In genomic region chrX:34943235-34943634, GRCh38 we compare ENCODE assay signal across 38 cellular contexts. TPM values are rescaled to one million over a fixed set of nuclear protein-coding genes. Genes with fewer than 3 reads are reported as not detected.
"Had no signal": no experiment of that assay in that cellular context is flagged by ENCODE, and none has a peak within 500 bp of the region (broad histone marks: within the 10 kb centered on the region; RNA-seq: fewer than 3 reads in every experiment).

No MANE protein-coding gene starts in this region.

- DNase-seq: Karpas-422, Kasumi-1, KBM-7, KG1, MG63, MM.1S, MV-4-11, NCI-H1048, NCI-H1092, NCI-H1092 treated with DMSO at 0.1 percent for 48 hours, NCI-H1105, NCI-H1105 treated with DMSO at 0.1 percent for 48 hours, NCI-H1417, NCI-H1417 treated with DMSO at 0.1 percent for 48 hours, NCI-H1436, NCI-H1436 treated with DMSO at 0.1 percent for 48 hours, NCI-H146, NCI-H1694, NCI-H1694 treated with DMSO at 0.1 percent for 48 hours, NCI-H187, NCI-H187 treated with DMSO at 0.1 percent for 48 hours, NCI-H1930, NCI-H2029, NCI-H2029 treated with DMSO at 0.1 percent for 48 hours, NCI-H2081, NCI-H2081 treated with DMSO at 0.1 percent for 48 hours, NCI-H2107, NCI-H2171, NCI-H2171 treated with DMSO at 0.1 percent for 48 hours, NCI-H2227 treated with DMSO at 0.1 percent for 48 hours, NCI-H226, NCI-H345, NCI-H446, NCI-H446 treated with DMSO at 0.1 percent for 48 hours had no signal

- H3K9ac ChIP-seq: KMS-11 had no signal

- H3K36me3 ChIP-seq: MG63 had no signal

- H3K27me3 ChIP-seq: MG63 had no signal

- H3K9me3 ChIP-seq: MG63 had no signal

- H3K4me3 ChIP-seq: MG63 had no signal

- H3K27ac ChIP-seq: KMS-11 had no signal

RNA-seq across cellular contexts. Expression of gene FAM47B, which starts 0.6 kb away (rescaled TPM):
- total RNA-seq: LHCN-M2, M059J, MCF 10A had no signal
